ENCODE assay signal across 1 cellular context in genomic region chr10:29026802-29027201, GRCh38.
TF ChIP-seq lines count a peak whose summit lies in the region.

No MANE protein-coding gene starts in this region.

TF ChIP-seq in K562, 482 proteins besides CTCF, POLR2A, EP300 and RAD21 (continued from another document):
- TF ChIP-seq ZNF407 (IDR thresholded peaks at IDR 0.05; ENCODE audit: low read depth) = no peak
- TF ChIP-seq HNRNPK (IDR thresholded peaks at IDR 0.05; ENCODE audit: low read depth, low read length, poor library complexity, severe bottlenecking) = peak; percentile 16
- peak; percentile 55; the same call in 1 of the 2 replicates for TF ChIP-seq ZNF512 (tag; IDR thresholded peaks at IDR 0.05)
- TF ChIP-seq ZNF696 (CRISPR knock-in tag; conservative IDR thresholded peaks at IDR 0.05) = no peak
- TF ChIP-seq SPI1 (IDR thresholded peaks at IDR 0.05; ENCODE audit: borderline replicate concordance, low read depth, low read length) = no peak
- no peak for TF ChIP-seq ZNF224 (CRISPR knock-in tag; IDR thresholded peaks at IDR 0.05)
- no peak for TF ChIP-seq HMG20B (CRISPR knock-in tag; IDR thresholded peaks at IDR 0.05)
- no peak for TF ChIP-seq IRF1 (CRISPR knock-in tag; IDR thresholded peaks at IDR 0.05; ENCODE audit: borderline replicate concordance)
